7 cellular contexts compared by ENCODE assay signal in the genomic region with DNA sequence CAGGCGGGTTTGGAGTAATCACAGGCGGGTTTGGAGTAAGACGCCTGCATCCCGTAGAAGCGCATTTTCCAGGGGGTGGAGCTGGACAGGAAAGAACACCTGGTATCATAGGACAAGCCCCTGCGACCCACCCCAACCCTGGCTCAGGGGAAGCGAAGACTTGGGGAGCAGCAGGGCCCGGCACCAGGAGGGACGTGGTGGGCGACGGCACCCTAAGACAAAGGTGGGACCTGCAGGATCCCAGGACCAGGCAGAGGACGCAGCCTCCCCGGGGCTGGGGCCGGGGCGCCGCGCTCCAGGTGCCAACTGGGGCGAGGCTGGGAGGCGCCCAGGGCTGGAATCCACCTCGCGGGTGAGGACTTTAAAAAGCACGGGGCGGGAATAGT. TPM values are rescaled to one million over a fixed set of nuclear protein-coding genes. Genes with fewer than 3 reads are reported as not detected.
DNase-seq lines count a peak whose midpoint lies in the region; ATAC-seq and TF ChIP-seq lines count a peak whose summit lies in the region.

No MANE protein-coding gene starts in this region.

- peak overlapping the region; percentile 79 for H3K4me3 ChIP-seq in trophoblast cell (ENCODE audit: low read depth, low read length)

- WGBS in trophoblast cell (ENCODE audit: extremely low coverage, insufficient coverage, insufficient read length): no CpG with 5 or more reads among the region's 23 CpGs

- H3K27ac Mint-ChIP-seq in WTC11: no peak overlapping the region

- DNase-seq in WTC11 (ENCODE audit: low spot score) (peak; percentile 31), Right ventricle myocardium superior (peak; percentile 38), trophoblast cell (peak in 1 of 2 donors; percentile 46), NCI-H345 (lab: John Stamatoyannopoulos, UW) (no peak), NCI-H1105 treated with DMSO at 0.1 percent for 48 hours (lab: John Stamatoyannopoulos, UW) (no peak)

- CTCF ChIA-PET in WTC11 (lab: Charles Lee): interaction anchor here (0.6 kb wide), 1 partner anchor 260 kb away, joined by 4 read pairs; no protein-coding TSS in a partner anchor

- H3K36me3 ChIP-seq in trophoblast cell (ENCODE audit: control insufficient read depth in 1 of 2, insufficient read depth in 2 of 2, low read length in 2 of 2): peaks cover 5% of the 10 kb centered on the region in 2 experiments

- no peak overlapping the region for H3K23ac ChIP-seq in trophoblast cell (ENCODE audit: low read length)

- H3K4me1 Mint-ChIP-seq in WTC11: peaks cover 30% of the 10 kb centered on the region

- intact Hi-C loops in Right ventricle myocardium superior (cut with DNase I): no loop called here

- H3K27me3 Mint-ChIP-seq in WTC11 (ENCODE audit: low read depth): peaks cover 42% of the 10 kb centered on the region

- H3K18ac ChIP-seq in trophoblast cell (ENCODE audit: low read length): peak overlapping the region; percentile 31

- peak overlapping the region; percentile 83 for H3K4me3 Mint-ChIP-seq in WTC11

- POLR2A ChIA-PET in WTC11 (lab: Charles Lee): no interaction called here

- peaks cover 5 to 6% of the 10 kb centered on the region in 2 experiments for H3K4me1 ChIP-seq in trophoblast cell (ENCODE audit: control insufficient read depth in 1 of 2, insufficient read depth in 2 of 2, low read length in 2 of 2)

- H4K91ac ChIP-seq in trophoblast cell (ENCODE audit: low read depth, low read length): peak overlapping the region; percentile 11

- TF ChIP-seq CTCF in WTC11 (IDR thresholded peaks at IDR 0.05): no peak

- H2BK120ac ChIP-seq in trophoblast cell (ENCODE audit: insufficient read depth, low read length, poor library complexity): no peak overlapping the region

- peak overlapping the region; percentile 77 for H3K4ac ChIP-seq in trophoblast cell (ENCODE audit: low read depth, low read length)

- H2AFZ ChIP-seq in trophoblast cell (ENCODE audit: insufficient read depth, low read length, poor library complexity): peak overlapping the region; percentile 80

- peaks cover 6% of the 10 kb centered on the region for H3K79me2 ChIP-seq in trophoblast cell (ENCODE audit: control insufficient read depth, insufficient read depth, low read length, poor library complexity)

- peak overlapping the region; percentile 3 for H4K12ac ChIP-seq in trophoblast cell (ENCODE audit: low read depth, low read length)

- H4K8ac ChIP-seq in trophoblast cell (ENCODE audit: low read depth, low read length): peak overlapping the region; percentile 68

- peak overlapping the region; percentile 50 for H3K14ac ChIP-seq in trophoblast cell (ENCODE audit: low read length)

- ATAC-seq in GM19351 (IDR thresholded peaks at IDR 0.05; ENCODE audit: unreplicated experiment) (peak; percentile 38), HG03103 (IDR thresholded peaks at IDR 0.05; ENCODE audit: low read depth, unreplicated experiment) (peak; percentile 22), WTC11 (peak; percentile 11), Right ventricle myocardium superior (ENCODE audit: poor library complexity) (peak; percentile 51)

- H3K36me3 Mint-ChIP-seq in WTC11: no peaks in the 10 kb centered on the region; the same call in 1 of the 2 replicates

- H3K79me1 ChIP-seq in trophoblast cell (ENCODE audit: low read length): peaks cover 2% of the 10 kb centered on the region

- H2AK5ac ChIP-seq in trophoblast cell (ENCODE audit: low read length): no peak overlapping the region

- H3K27me3 ChIP-seq in trophoblast cell (ENCODE audit: insufficient read depth, low read length): no peaks in the 10 kb centered on the region

- H2BK12ac ChIP-seq in trophoblast cell (ENCODE audit: low read length): no peak overlapping the region

- H3K9me3 Mint-ChIP-seq in WTC11: peaks cover 3% of the 10 kb centered on the region

- H3K27ac ChIP-seq in trophoblast cell (ENCODE audit: low read depth, low read length): no peak overlapping the region

- H2BK5ac ChIP-seq in trophoblast cell (ENCODE audit: low read depth, low read length, poor library complexity): no peak overlapping the region

- H3K9ac ChIP-seq in trophoblast cell (ENCODE audit: low read length): peak overlapping the region; percentile 89

- H3K9me3 ChIP-seq in trophoblast cell (ENCODE audit: insufficient read depth, low read depth, low read length): no peaks in the 10 kb centered on the region

- H3K4me2 ChIP-seq in trophoblast cell (ENCODE audit: low read length): peak overlapping the region; percentile 72

TF ChIP-seq in WTC11, 78 proteins besides CTCF, POLR2A, EP300 and RAD21:
- TF ChIP-seq RELA (CRISPR knock-in tag; IDR thresholded peaks at IDR 0.05; ENCODE audit: borderline replicate concordance) (no peak), ZNF423 (CRISPR knock-in tag; IDR thresholded peaks at IDR 0.05) (peak; percentile 44; the same call in 1 of the 2 replicates)

RNA-seq across cellular contexts. Expression of a gene that starts 0.5 kb away (rescaled TPM):
- total RNA-seq in WTC11 (2021) (11.7 to 13.4 TPM (median 13.2 TPM) in 3 replicates), Right ventricle myocardium superior (2.6 TPM)
- 32.8 and 38.7 TPM in 2 replicates for polyA plus RNA-seq in trophoblast cell (2013)

RNA-seq across cellular contexts. Expression of a gene that starts 35.4 kb away (rescaled TPM):
- total RNA-seq in WTC11 (2021) (25.7 to 26.7 TPM (median 26.1 TPM) in 3 replicates), Right ventricle myocardium superior (7.5 TPM)
- polyA plus RNA-seq in trophoblast cell (2013): 29.0 and 29.8 TPM in 2 replicates

RNA-seq across cellular contexts. Expression of a gene that starts 51.2 kb away (rescaled TPM):
- total RNA-seq in WTC11 (2021) (18.0 to 22.4 TPM (median 19.9 TPM) in 3 replicates), Right ventricle myocardium superior (6.0 TPM)
- polyA plus RNA-seq in trophoblast cell (2013): 37.3 and 37.8 TPM in 2 replicates

Comparison
In these comparisons a context has a peak if more than half of its experiments do, and no peak if none do; other contexts are left out.
1. DNase-seq: peak in WTC11 (single experiment) and Right ventricle myocardium superior (single experiment); none in NCI-H345 (single experiment) and NCI-H1105 treated with DMSO at 0.1 percent for 48 hours (single experiment).
2. Peak in every context shown above with its lines, with median percentiles within 50 percentile points of each other: ATAC-seq.